21 cellular contexts compared by ENCODE assay signal in the genomic region with DNA sequence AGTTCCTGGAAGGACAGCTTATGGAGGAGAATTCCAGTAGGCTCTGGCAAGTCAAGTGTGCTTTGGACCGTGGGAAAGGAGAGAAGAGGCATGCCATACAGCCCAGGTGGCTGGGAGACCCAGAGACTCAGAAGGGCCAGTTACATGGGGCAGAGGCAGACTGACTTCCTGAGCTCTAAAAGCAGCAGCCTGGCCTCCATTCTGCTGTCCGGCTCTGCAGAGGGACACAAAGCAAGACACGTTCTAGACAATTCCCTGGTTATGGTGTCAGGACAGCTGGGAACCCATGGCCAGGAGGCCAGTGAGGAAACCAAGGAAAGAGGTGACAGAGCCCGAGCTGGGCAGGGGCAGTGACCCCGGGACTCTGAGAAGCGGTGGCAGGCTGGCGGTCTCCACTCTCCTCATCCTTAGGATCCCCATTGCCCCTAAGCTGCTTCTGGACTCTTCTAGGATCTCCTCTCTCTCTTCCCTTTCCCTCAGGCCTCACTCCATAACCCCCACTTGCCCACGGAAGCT. TPM values are rescaled to one million over a fixed set of nuclear protein-coding genes. Genes with fewer than 3 reads are reported as not detected.
A peak's percentile ranks its signal among the peaks of the same experiment; 100 is the strongest.
DNase-seq lines count a peak whose midpoint lies in the region; ATAC-seq and TF ChIP-seq lines count a peak whose summit lies in the region.
"Had no signal": no experiment of that assay in that cellular context is flagged by ENCODE, and none has a peak within 500 bp of the region (broad histone marks: within the 10 kb centered on the region; RNA-seq: fewer than 3 reads in every experiment).

No MANE protein-coding gene starts in this region.

- no peak overlapping the region for H3K27ac ChIP-seq in osteoblast (ENCODE audit: low read depth, low read length)
- H3K27ac ChIP-seq: 22Rv1; BLaER1 treated with 17β-estradiol and CSF1 and Interleukin-3, amounts not matched to agents 10 nM and 100 nM had no signal

- H3K27ac Mint-ChIP-seq in activated CD8-positive, alpha-beta memory T cell treated with anti-CD3 and anti-CD28 coated beads, Interleukin-2, amount 10 ng/mL, durations not matched to agents 7 days and 5 days, result peak overlapping the region; percentile 20
- peak overlapping the region; percentile 27 to 38 for H3K27ac Mint-ChIP-seq in stimulated activated naive CD8-positive, alpha-beta T cell treated with anti-CD3 and anti-CD28 coated beads, Interleukin-15, amount 100 ng/mL, for 72 hours
- H3K27ac Mint-ChIP-seq: CD4-positive, alpha-beta T cell; GM23338; HFFc6 had no signal

- no peaks in the 10 kb centered on the region for H3K27me3 Mint-ChIP-seq in activated CD8-positive, alpha-beta memory T cell treated with anti-CD3 and anti-CD28 coated beads, Interleukin-2, amount 10 ng/mL, durations not matched to agents 7 days and 5 days
- H3K27me3 Mint-ChIP-seq in stimulated activated naive CD8-positive, alpha-beta T cell treated with anti-CD3 and anti-CD28 coated beads, Interleukin-15, amount 100 ng/mL, for 72 hours, result no peaks in the 10 kb centered on the region
- H3K27me3 Mint-ChIP-seq: CD4-positive, alpha-beta T cell; CD8-positive, alpha-beta memory T cell had no signal

- H3K9me3 ChIP-seq in osteoblast (ENCODE audit: low read depth, low read length), result no peaks in the 10 kb centered on the region
- H3K9me3 ChIP-seq: BE2C; BLaER1 treated with 17β-estradiol and CSF1 and Interleukin-3, amounts not matched to agents 10 nM and 100 nM; HAP-1 had no signal

- peaks cover 7% of the 10 kb centered on the region for H3K36me3 ChIP-seq in osteoblast (ENCODE audit: insufficient read depth, low read length)

- no peak for ATAC-seq in activated CD8-positive, alpha-beta memory T cell treated with anti-CD3 and anti-CD28 coated beads, Interleukin-2, amount 10 ng/mL, durations not matched to agents 7 days and 5 days
- ATAC-seq in stimulated activated naive CD8-positive, alpha-beta T cell treated with anti-CD3 and anti-CD28 coated beads, Interleukin-15, amount 100 ng/mL, for 72 hours, result no peak
- no peak for ATAC-seq in stimulated activated naive CD8-positive, alpha-beta T cell treated with anti-CD3 and anti-CD28 coated beads, Interleukin-15, Interleukin-2, amounts not matched to agents 100 U/mL and 50 U/mL, for 24 hours
- ATAC-seq in GM18505 (IDR thresholded peaks at IDR 0.05; ENCODE audit: unreplicated experiment), result no peak
- ATAC-seq: GM12878 had no signal

- no peak overlapping the region for H3K4me3 Mint-ChIP-seq in activated CD8-positive, alpha-beta memory T cell treated with anti-CD3 and anti-CD28 coated beads, Interleukin-2, amount 10 ng/mL, durations not matched to agents 7 days and 5 days
- no peak overlapping the region for H3K4me3 Mint-ChIP-seq in stimulated activated naive CD8-positive, alpha-beta T cell treated with anti-CD3 and anti-CD28 coated beads, Interleukin-15, amount 100 ng/mL, for 72 hours
- H3K4me3 Mint-ChIP-seq: CD4-positive, alpha-beta T cell; GM23338; HFFc6 had no signal

- H3K4me1 ChIP-seq in osteoblast (ENCODE audit: insufficient read depth, low read length), result peaks cover 11% of the 10 kb centered on the region
- H3K4me1 ChIP-seq: BE2C, HAP-1 had no signal

- TF ChIP-seq CTCF in osteoblast (IDR thresholded peaks at IDR 0.05; ENCODE audit: extremely low read depth, low read depth, low read length), result no peak

- H2AFZ ChIP-seq in osteoblast (ENCODE audit: low read length), result no peak overlapping the region
- H2AFZ ChIP-seq: GM23338 had no signal

- peaks cover 10% of the 10 kb centered on the region for H3K4me1 Mint-ChIP-seq in activated CD8-positive, alpha-beta memory T cell treated with anti-CD3 and anti-CD28 coated beads, Interleukin-2, amount 10 ng/mL, durations not matched to agents 7 days and 5 days
- peaks cover 28% of the 10 kb centered on the region for H3K4me1 Mint-ChIP-seq in stimulated activated naive CD8-positive, alpha-beta T cell treated with anti-CD3 and anti-CD28 coated beads, Interleukin-15, amount 100 ng/mL, for 72 hours
- H3K4me1 Mint-ChIP-seq: GM23338 had no signal

- H3K4me2 ChIP-seq in osteoblast (ENCODE audit: insufficient read depth, low read length), result no peak overlapping the region
- H3K4me2 ChIP-seq: BLaER1 treated with 17β-estradiol and CSF1 and Interleukin-3, amounts not matched to agents 10 nM and 100 nM; GM23338 had no signal

- H3K27me3 ChIP-seq in osteoblast (ENCODE audit: insufficient read depth, low read length), result no peaks in the 10 kb centered on the region
- H3K27me3 ChIP-seq: BE2C; BLaER1 treated with 17β-estradiol and CSF1 and Interleukin-3, amounts not matched to agents 10 nM and 100 nM had no signal

- TF ChIP-seq POLR2A in GM18505 (IDR thresholded peaks at IDR 0.05; ENCODE audit: borderline replicate concordance, extremely low read depth, insufficient read depth, insufficient read length), result no peak

- DNase-seq in activated CD8-positive, alpha-beta memory T cell treated with anti-CD3 and anti-CD28 coated beads, Interleukin-2, amount 10 ng/mL, durations not matched to agents 7 days and 5 days, result no peak
- DNase-seq in activated CD8-positive, alpha-beta memory T cell treated with anti-CD3 and anti-CD28 coated beads for 24 hours, result no peak
- no peak for DNase-seq in stimulated activated naive CD8-positive, alpha-beta T cell treated with anti-CD3 and anti-CD28 coated beads, Interleukin-15, amount 100 ng/mL, for 72 hours
- DNase-seq in stimulated activated naive CD8-positive, alpha-beta T cell treated with anti-CD3 and anti-CD28 coated beads, Interleukin-15, Interleukin-2, amounts not matched to agents 100 U/mL and 50 U/mL, for 24 hours, result no peak
- DNase-seq in osteoblast (ENCODE audit: insufficient read length, low spot score, missing footprints), result peak; percentile 80
- DNase-seq in Ammon's horn (ENCODE audit: low spot score), result no peak
- no peak for DNase-seq in globus pallidus (ENCODE audit: low spot score)
- DNase-seq: CD4-positive, alpha-beta T cell; CD8-positive, alpha-beta memory T cell; DMS79; GDM1 had no signal

- H3K9me3 Mint-ChIP-seq in activated CD8-positive, alpha-beta memory T cell treated with anti-CD3 and anti-CD28 coated beads, Interleukin-2, amount 10 ng/mL, durations not matched to agents 7 days and 5 days (ENCODE audit: low read depth), result no peaks in the 10 kb centered on the region
- H3K9me3 Mint-ChIP-seq in stimulated activated naive CD8-positive, alpha-beta T cell treated with anti-CD3 and anti-CD28 coated beads, Interleukin-15, amount 100 ng/mL, for 72 hours, result no peaks in the 10 kb centered on the region
- H3K9me3 Mint-ChIP-seq: CD14-positive monocyte; CD4-positive, alpha-beta T cell; CD8-positive, alpha-beta memory T cell; GM23338; HFFc6 had no signal

- CTCF ChIA-PET in activated CD8-positive, alpha-beta memory T cell treated with anti-CD3 and anti-CD28 coated beads, Interleukin-2, amount 10 ng/mL, durations not matched to agents 7 days and 5 days (lab: Charles Lee), result interaction anchor here (1.2 to 3.6 kb wide), 4 partner anchors 9 to 45 kb away, joined by 3 to 24 read pairs (median 6); partner anchors contain the start of gene SYCE3

- no peaks in the 10 kb centered on the region for H4K20me1 ChIP-seq in osteoblast (ENCODE audit: insufficient read depth, low read length)

- H3K4me3 ChIP-seq in osteoblast (ENCODE audit: insufficient read depth, low read length), result no peak overlapping the region
- H3K4me3 ChIP-seq: BLaER1 treated with 17β-estradiol and CSF1 and Interleukin-3, amounts not matched to agents 10 nM and 100 nM; GM12878; GM23338; HAP-1 had no signal

- H3K36me3 Mint-ChIP-seq in activated CD8-positive, alpha-beta memory T cell treated with anti-CD3 and anti-CD28 coated beads, Interleukin-2, amount 10 ng/mL, durations not matched to agents 7 days and 5 days, result peaks cover 22% of the 10 kb centered on the region

- no peaks in the 10 kb centered on the region for H3K79me2 ChIP-seq in osteoblast (ENCODE audit: insufficient read depth, low read length)

RNA-seq across cellular contexts. Expression of gene CPT1B, which starts 2.7 kb away (rescaled TPM):
- 10 to 100 TPM; 80.1 to 87.6 TPM for total RNA-seq in activated CD8-positive, alpha-beta memory T cell treated with anti-CD3 and anti-CD28 coated beads, Interleukin-2, amount 10 ng/mL, durations not matched to agents 7 days and 5 days
- total RNA-seq in osteoblast, result 1.8 and 2.1 TPM in 2 replicates

RNA-seq across cellular contexts. Expression of gene CHKB, which starts 7.2 kb away (rescaled TPM):
- 100 to 1,000 TPM in 1 of 2 experiments, 10 to 100 TPM in 1; 97.2 to 118 TPM for total RNA-seq in activated CD8-positive, alpha-beta memory T cell treated with anti-CD3 and anti-CD28 coated beads, Interleukin-2, amount 10 ng/mL, durations not matched to agents 7 days and 5 days
- 27.4 and 28.6 TPM in 2 replicates for total RNA-seq in osteoblast

RNA-seq across cellular contexts. Expression of gene SYCE3, which starts 12.8 kb away (rescaled TPM):
- under 1 TPM; 0.76 to 0.96 TPM for total RNA-seq in activated CD8-positive, alpha-beta memory T cell treated with anti-CD3 and anti-CD28 coated beads, Interleukin-2, amount 10 ng/mL, durations not matched to agents 7 days and 5 days
- total RNA-seq in osteoblast, result not detected in 2 replicates
- total RNA-seq: CD4-positive, alpha-beta T cell; CD8-positive, alpha-beta memory T cell; GM23338; H4; HFFc6 had no signal

RNA-seq across cellular contexts. Expression of gene MAPK8IP2, which starts 25.1 kb away (rescaled TPM):
- total RNA-seq in activated CD8-positive, alpha-beta memory T cell treated with anti-CD3 and anti-CD28 coated beads, Interleukin-2, amount 10 ng/mL, durations not matched to agents 7 days and 5 days, result under 1 TPM; 0.19 to 0.29 TPM
- total RNA-seq in osteoblast, result 0.29 and 0.36 TPM in 2 replicates

RNA-seq across cellular contexts. Expression of gene KLHDC7B, which starts 29.8 kb away (rescaled TPM):
- 10 to 100 TPM; 10.2 to 12.0 TPM for total RNA-seq in activated CD8-positive, alpha-beta memory T cell treated with anti-CD3 and anti-CD28 coated beads, Interleukin-2, amount 10 ng/mL, durations not matched to agents 7 days and 5 days
- total RNA-seq in osteoblast, result 0.29 and 0.72 TPM in 2 replicates
- total RNA-seq: GM23338 had no signal

Comparison
In these comparisons a context has a peak if more than half of its experiments do, and no peak if none do; other contexts are left out.
1. RNA of gene CPT1B, which starts 2.7 kb away (total RNA-seq): 80.1 to 87.6 TPM in activated CD8-positive, alpha-beta memory T cell treated with anti-CD3 and anti-CD28 coated beads, Interleukin-2, amount 10 ng/mL, durations not matched to agents 7 days and 5 days; 1.8 to 2.1 TPM in osteoblast; every median in the first group is over 10 times any median in the second.